ENCODE assay signal across 23 cellular contexts in the genomic region with DNA sequence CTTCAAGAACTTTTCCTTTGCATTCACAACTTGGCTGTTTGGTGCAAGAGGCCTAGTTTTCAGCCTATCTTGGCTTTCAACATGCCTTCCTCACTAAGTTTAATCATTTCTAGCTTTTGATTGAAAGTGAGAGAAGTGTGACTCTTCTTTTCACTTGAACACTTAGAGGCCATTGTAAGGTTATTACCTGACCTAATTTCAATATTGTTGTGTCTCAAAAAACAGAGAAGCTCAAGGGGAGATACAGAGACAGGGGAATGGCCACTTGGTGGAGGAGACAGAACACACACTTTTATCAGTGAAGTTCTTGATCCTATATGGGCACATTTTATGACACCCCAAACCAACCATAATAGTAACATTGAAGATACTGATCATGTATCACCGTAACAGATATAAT.
DNase-seq lines count a peak whose midpoint lies in the region; ATAC-seq and TF ChIP-seq lines count a peak whose summit lies in the region.
"Had no signal": no experiment of that assay in that cellular context is flagged by ENCODE, and none has a peak within 500 bp of the region (broad histone marks: within the 10 kb centered on the region; RNA-seq: fewer than 3 reads in every experiment).

No MANE protein-coding gene starts in this region.

- peaks cover 21 to 60% (median 30%) of the 10 kb centered on the region in 5 donors for H3K9me3 Mint-ChIP-seq in CD8-positive, alpha-beta memory T cell
- H3K9me3 Mint-ChIP-seq in stimulated activated effector memory CD8-positive, alpha-beta T cell treated with anti-CD3 and anti-CD28 coated beads, Interleukin-12 subunit alpha, Interleukin-12 subunit beta, amount 100 ng/mL, for 72 hours = peaks cover 28% of the 10 kb centered on the region

- H4K20me1 ChIP-seq in PC-3 (ENCODE audit: low read length) = no peaks in the 10 kb centered on the region
- H4K20me1 ChIP-seq: BLaER1 treated with 17β-estradiol and CSF1 and Interleukin-3, amounts not matched to agents 10 nM and 100 nM had no signal

- no peaks in the 10 kb centered on the region for H3K27me3 Mint-ChIP-seq in CD8-positive, alpha-beta memory T cell
- H3K27me3 Mint-ChIP-seq: CD4-positive, alpha-beta T cell had no signal

- ATAC-seq in GM18907 (IDR thresholded peaks at IDR 0.05; ENCODE audit: unreplicated experiment) = peak; percentile 63
- ATAC-seq in GM21390 (IDR thresholded peaks at IDR 0.05; ENCODE audit: unreplicated experiment) = peak; percentile 41
- peak; percentile 44 for ATAC-seq in HG02938 (IDR thresholded peaks at IDR 0.05; ENCODE audit: unreplicated experiment)
- peak; percentile 12; the same call in 1 of the 2 replicates for ATAC-seq in PC-3
- no peak for ATAC-seq in HG02973 (IDR thresholded peaks at IDR 0.05; ENCODE audit: unreplicated experiment)
- no peak for ATAC-seq in GM21528 (IDR thresholded peaks at IDR 0.05; ENCODE audit: low FRiP score, unreplicated experiment)
- ATAC-seq in stimulated activated effector memory CD8-positive, alpha-beta T cell treated with anti-CD3 and anti-CD28 coated beads, Interleukin-12 subunit alpha, Interleukin-12 subunit beta, amount 100 ng/mL, for 72 hours = no peak
- ATAC-seq: A549 had no signal

- no peak overlapping the region for H3K4me3 ChIP-seq in PC-3 (ENCODE audit: low read length)
- H3K4me3 ChIP-seq in CD8-positive, alpha-beta memory T cell (ENCODE audit: low read length) = no peak overlapping the region
- H3K4me3 ChIP-seq: A549; BLaER1 treated with 17β-estradiol and CSF1 and Interleukin-3, amounts not matched to agents 10 nM and 100 nM; HAP-1 had no signal

- no peak overlapping the region for H3K4me3 Mint-ChIP-seq in CD8-positive, alpha-beta memory T cell
- no peak overlapping the region for H3K4me3 Mint-ChIP-seq in stimulated activated effector memory CD8-positive, alpha-beta T cell treated with anti-CD3 and anti-CD28 coated beads, Interleukin-12 subunit alpha, Interleukin-12 subunit beta, amount 100 ng/mL, for 72 hours
- H3K4me3 Mint-ChIP-seq: CD14-positive monocyte; CD4-positive, alpha-beta T cell; HFFc6 had no signal

- 0 out of 2 replicates have a peak, but pooled peaks cover 2% of the 10 kb centered on the region for H3K9me2 ChIP-seq in PC-3 (replicated peaks; ENCODE audit: low read length)

- peaks cover 0 to 4% (median 0%) of the 10 kb centered on the region in 3 donors for H3K36me3 Mint-ChIP-seq in CD8-positive, alpha-beta memory T cell
- no peaks in the 10 kb centered on the region for H3K36me3 Mint-ChIP-seq in stimulated activated effector memory CD8-positive, alpha-beta T cell treated with anti-CD3 and anti-CD28 coated beads, Interleukin-12 subunit alpha, Interleukin-12 subunit beta, amount 100 ng/mL, for 72 hours
- H3K36me3 Mint-ChIP-seq: CD14-positive monocyte had no signal

- intact Hi-C loops in PC-3 (cut with micrococcal nuclease) = loop anchor here (2.0 kb wide), 1 partner anchor 64 kb away; no protein-coding TSS in a partner anchor

- no peak overlapping the region for H2AFZ ChIP-seq in PC-3 (ENCODE audit: low read length)

- no peaks in the 10 kb centered on the region for H3F3A ChIP-seq in PC-3 (ENCODE audit: low read length, unreplicated experiment)

- CTCF ChIA-PET in PC-3 (lab: Charles Lee) = no interaction called here
- CTCF ChIA-PET in CD8-positive, alpha-beta memory T cell (lab: Charles Lee) = no interaction called here

- H3K9ac ChIP-seq in PC-3 (ENCODE audit: low read length) = no peak overlapping the region
- H3K9ac ChIP-seq: BLaER1 treated with 17β-estradiol and CSF1 and Interleukin-3, amounts not matched to agents 10 nM and 100 nM had no signal

- H3K4me2 ChIP-seq in PC-3 (ENCODE audit: low read length) = no peak overlapping the region
- H3K4me2 ChIP-seq: A549; BLaER1 treated with 17β-estradiol and CSF1 and Interleukin-3, amounts not matched to agents 10 nM and 100 nM had no signal

- POLR2A ChIA-PET in PC-3 (lab: Charles Lee; ENCODE audit: unreplicated experiment) = no interaction called here
- POLR2A ChIA-PET in CD8-positive, alpha-beta memory T cell (lab: Charles Lee) = no interaction called here

- no peaks in the 10 kb centered on the region for H3K9me3 ChIP-seq in PC-3 (ENCODE audit: low read length)
- peaks cover 4% of the 10 kb centered on the region for H3K9me3 ChIP-seq in CD8-positive, alpha-beta memory T cell (ENCODE audit: low read length)
- H3K9me3 ChIP-seq: A549, BE2C, HAP-1 had no signal

- no TSS peak for BruUV-seq in PC-3 (replicated peaks; lab: Mats Ljungman, UMichigan)

- no peak overlapping the region for H3K27ac ChIP-seq in PC-3 (ENCODE audit: low read length)
- no peak overlapping the region for H3K27ac ChIP-seq in CD8-positive, alpha-beta memory T cell (ENCODE audit: low read depth, low read length)
- H3K27ac ChIP-seq: A549; BLaER1 treated with 17β-estradiol and CSF1 and Interleukin-3, amounts not matched to agents 10 nM and 100 nM had no signal

- H3K4me1 ChIP-seq in PC-3 (ENCODE audit: insufficient read depth, low read length) = peaks cover 9% of the 10 kb centered on the region; the same call in 1 of the 2 replicates
- H3K4me1 ChIP-seq in CD8-positive, alpha-beta memory T cell (ENCODE audit: insufficient read depth, low read length) = no peaks in the 10 kb centered on the region
- H3K4me1 ChIP-seq: A549, BE2C had no signal

- no peaks in the 10 kb centered on the region for H3K36me3 ChIP-seq in PC-3 (ENCODE audit: low read depth, low read length)
- no peaks in the 10 kb centered on the region for H3K36me3 ChIP-seq in CD8-positive, alpha-beta memory T cell (ENCODE audit: insufficient read depth, low read length)
- H3K36me3 ChIP-seq: BE2C; BLaER1 treated with 17β-estradiol and CSF1 and Interleukin-3, amounts not matched to agents 10 nM and 100 nM; HAP-1 had no signal

- H3K27me3 ChIP-seq in PC-3 (ENCODE audit: low read length) = no peaks in the 10 kb centered on the region
- no peaks in the 10 kb centered on the region for H3K27me3 ChIP-seq in CD8-positive, alpha-beta memory T cell (ENCODE audit: insufficient read depth, low read length, poor library complexity, severe bottlenecking)
- H3K27me3 ChIP-seq: BE2C; BLaER1 treated with 17β-estradiol and CSF1 and Interleukin-3, amounts not matched to agents 10 nM and 100 nM had no signal

- no peak for DNase-seq in PC-3
- DNase-seq in CD8-positive, alpha-beta memory T cell = no peak
- no peak for DNase-seq in stimulated activated effector memory CD8-positive, alpha-beta T cell treated with anti-CD3 and anti-CD28 coated beads, Interleukin-12 subunit alpha, Interleukin-12 subunit beta, amount 100 ng/mL, for 72 hours (ENCODE audit: low spot score in 2 of 2)
- DNase-seq: 8988T; ACHN; AML-193; BE2C; Calu3; CD4-positive, alpha-beta T cell; COR-L47; DMS79 treated with DMSO at 0.1 percent for 48 hours; GF-D8; GOT3; HFFc6 had no signal

- no peak overlapping the region for H3K27ac Mint-ChIP-seq in CD8-positive, alpha-beta memory T cell
- H3K27ac Mint-ChIP-seq in stimulated activated effector memory CD8-positive, alpha-beta T cell treated with anti-CD3 and anti-CD28 coated beads, Interleukin-12 subunit alpha, Interleukin-12 subunit beta, amount 100 ng/mL, for 72 hours = no peak overlapping the region
- H3K27ac Mint-ChIP-seq: CD14-positive monocyte; CD4-positive, alpha-beta T cell; HFFc6 had no signal

- TF ChIP-seq CTCF in PC-3 (conservative IDR thresholded peaks at IDR 0.05; ENCODE audit: low read depth, low read length) = no peak

- H3K4me1 Mint-ChIP-seq in CD8-positive, alpha-beta memory T cell = no peaks in the 10 kb centered on the region
- H3K4me1 Mint-ChIP-seq in stimulated activated effector memory CD8-positive, alpha-beta T cell treated with anti-CD3 and anti-CD28 coated beads, Interleukin-12 subunit alpha, Interleukin-12 subunit beta, amount 100 ng/mL, for 72 hours = no peaks in the 10 kb centered on the region
- H3K4me1 Mint-ChIP-seq: CD14-positive monocyte had no signal

- no peaks in the 10 kb centered on the region for H3K79me2 ChIP-seq in PC-3 (ENCODE audit: low read length)

Comparison
In these comparisons a context has a peak if more than half of its experiments do, and no peak if none do; other contexts are left out.
1. ATAC-seq: peak in GM18907 (single experiment), GM21390 (single experiment), HG02938 (single experiment) and PC-3 (single experiment); none in HG02973 (single experiment), GM21528 (single experiment) and stimulated activated effector memory CD8-positive, alpha-beta T cell treated with anti-CD3 and anti-CD28 coated beads, Interleukin-12 subunit alpha, Interleukin-12 subunit beta, amount 100 ng/mL, for 72 hours (single experiment).